ENCODE assay signal across 11 cellular contexts in genomic region chr6:31308845-31309175, GRCh38. TPM values are rescaled to one million over a fixed set of nuclear protein-coding genes. Genes with fewer than 3 reads are reported as not detected.
DNase-seq lines count a peak whose midpoint lies in the region; ATAC-seq and TF ChIP-seq lines count a peak whose summit lies in the region.
"Had no signal": no experiment of that assay in that cellular context is flagged by ENCODE, and none has a peak within 500 bp of the region (broad histone marks: within the 10 kb centered on the region; RNA-seq: fewer than 3 reads in every experiment).

No MANE protein-coding gene starts in this region.

- H2AFZ ChIP-seq in hepatocyte: no peak overlapping the region

- DNase-seq in GM12865 (ENCODE audit: low read depth) (no peak), Peyer's patch (peak in 1 of 3 donors; percentile 49), hepatocyte (ENCODE audit: low spot score) (no peak), gastrocnemius medialis (no peak), OCI-M2 (lab: John Stamatoyannopoulos, UW; ENCODE audit: unreplicated experiment) (no peak), putamen (ENCODE audit: low spot score) (no peak), SK-N-DZ (ENCODE audit: low spot score) (no peak)
- DNase-seq: adrenal gland, mesenchymal stem cell, NCI-H2029 treated with DMSO at 0.1 percent for 48 hours had no signal

- WGBS in hepatocyte (ENCODE audit: low lambda C conversion rate, missing lambda C conversion rate): 38% methylated on average over 5 of the region's 11 CpGs

- intact Hi-C loops in gastrocnemius medialis (cut with DNase I; ENCODE audit: low total_unique reads): no loop called here

- TF ChIP-seq CTCF in GM12865 (IDR thresholded peaks at IDR 0.05; ENCODE audit: insufficient read depth, low read depth, low read length, missing control alignments) (no peak), Peyer's patch (IDR thresholded peaks at IDR 0.05) (no peak), hepatocyte (IDR thresholded peaks at IDR 0.05; ENCODE audit: poor library complexity) (no peak), gastrocnemius medialis (IDR thresholded peaks at IDR 0.05 in 4 of 5, conservative IDR thresholded peaks at IDR 0.05 in 1 of 5) (no peak)

- H3K27me3 ChIP-seq in Peyer's patch (peaks cover 0 to 13% of the 10 kb centered on the region in 2 donors), hepatocyte (peaks cover 4% of the 10 kb centered on the region), gastrocnemius medialis (peaks cover 4 to 33% (median 25%) of the 10 kb centered on the region in 3 donors)

- H3K36me3 ChIP-seq in Peyer's patch (no peaks in the 10 kb centered on the region), hepatocyte (replicated peaks; ENCODE audit: insufficient read depth, low read depth) (no peaks in the 10 kb centered on the region), gastrocnemius medialis (no peaks in the 10 kb centered on the region)
- H3K36me3 ChIP-seq: adrenal gland had no signal

- no peak for TF ChIP-seq POLR2A in Peyer's patch (IDR thresholded peaks at IDR 0.05)
- TF ChIP-seq POLR2A in gastrocnemius medialis (IDR thresholded peaks at IDR 0.05): no peak

- H3K4me1 ChIP-seq in Peyer's patch: peaks cover 0 to 13% (median 0%) of the 10 kb centered on the region in 4 donors
- no peaks in the 10 kb centered on the region for H3K4me1 ChIP-seq in hepatocyte (ENCODE audit: insufficient read depth)
- H3K4me1 ChIP-seq in gastrocnemius medialis: peaks cover 0 to 8% of the 10 kb centered on the region in 2 donors

- H3K9me2 ChIP-seq in hepatocyte (replicated peaks; ENCODE audit: insufficient read depth): no peaks in the 10 kb centered on the region

- H3K27ac ChIP-seq in Peyer's patch (no peak overlapping the region), hepatocyte (no peak overlapping the region), gastrocnemius medialis (no peak overlapping the region)
- H3K27ac ChIP-seq: adrenal gland had no signal

- H3K9me3 ChIP-seq in Peyer's patch: no peaks in the 10 kb centered on the region
- no peaks in the 10 kb centered on the region for H3K9me3 ChIP-seq in hepatocyte (ENCODE audit: low read depth)
- H3K9me3 ChIP-seq in gastrocnemius medialis: no peaks in the 10 kb centered on the region
- H3K9me3 ChIP-seq: adrenal gland had no signal

- no peaks in the 10 kb centered on the region for H3K79me2 ChIP-seq in hepatocyte

- H4K20me1 ChIP-seq in hepatocyte (ENCODE audit: insufficient read depth, poor library complexity, severe bottlenecking): no peaks in the 10 kb centered on the region

- ATAC-seq in gastrocnemius medialis (no peak), GM21526 (IDR thresholded peaks at IDR 0.05; ENCODE audit: low FRiP score, unreplicated experiment) (no peak)

- peak overlapping the region; percentile 69 for H3K4me3 ChIP-seq in GM12865 (ENCODE audit: low read depth, low read length)
- peak overlapping the region; percentile 46 to 54 (median 51) for H3K4me3 ChIP-seq in Peyer's patch
- no peak overlapping the region for H3K4me3 ChIP-seq in hepatocyte
- H3K4me3 ChIP-seq in gastrocnemius medialis: peak overlapping the region; percentile 34 to 61 (median 43)

- peak overlapping the region; percentile 51 for H3K4me2 ChIP-seq in hepatocyte

- in situ Hi-C loops in gastrocnemius medialis (cut with MboI; ENCODE audit: low sequenced_read_pairs in 4 of 4): no loop called here

RNA-seq across cellular contexts. Expression of gene HLA-C, which starts 36.9 kb away (rescaled TPM):
- total RNA-seq in Peyer's patch (1,000 to 10,000 TPM in 2 of 4 donors, 100 to 1,000 TPM in 2; 144 to 1,614 (median 839) TPM), hepatocyte (351 and 394 TPM in 2 replicates), gastrocnemius medialis (100 to 1,000 TPM in 2 of 4 donors, 10 to 100 TPM in 2; 73.4 to 267 (median 133) TPM)
- 451 and 500 TPM in 2 replicates for polyA plus RNA-seq in hepatocyte
- not detected in 2 replicates for polyA plus RNA-seq in SK-N-DZ (2014; cell fraction: cytosol; rRNA removed)
- 0.24 and 1.6 TPM in 2 replicates for polyA plus RNA-seq in SK-N-DZ (2014; cell fraction: nucleus; rRNA removed)

RNA-seq across cellular contexts. Expression of gene HLA-B, which starts 48.2 kb away (rescaled TPM):
- total RNA-seq in Peyer's patch: 1,000 to 10,000 TPM in 3 of 4 donors, 100 to 1,000 TPM in 1; 835 to 3,384 (median 2,517) TPM
- total RNA-seq in hepatocyte: 46.9 and 52.2 TPM in 2 replicates
- polyA plus RNA-seq in hepatocyte: 151 and 216 TPM in 2 replicates
- total RNA-seq in gastrocnemius medialis: 100 to 1,000 TPM; 182 to 300 (median 192) TPM
- polyA plus RNA-seq in SK-N-DZ (2014; cell fraction: cytosol; rRNA removed): not detected in 2 replicates
- polyA plus RNA-seq in SK-N-DZ (2014; cell fraction: nucleus; rRNA removed): not detected in 2 replicates
